ENCODE assay signal across 20 cellular contexts in the genomic region with DNA sequence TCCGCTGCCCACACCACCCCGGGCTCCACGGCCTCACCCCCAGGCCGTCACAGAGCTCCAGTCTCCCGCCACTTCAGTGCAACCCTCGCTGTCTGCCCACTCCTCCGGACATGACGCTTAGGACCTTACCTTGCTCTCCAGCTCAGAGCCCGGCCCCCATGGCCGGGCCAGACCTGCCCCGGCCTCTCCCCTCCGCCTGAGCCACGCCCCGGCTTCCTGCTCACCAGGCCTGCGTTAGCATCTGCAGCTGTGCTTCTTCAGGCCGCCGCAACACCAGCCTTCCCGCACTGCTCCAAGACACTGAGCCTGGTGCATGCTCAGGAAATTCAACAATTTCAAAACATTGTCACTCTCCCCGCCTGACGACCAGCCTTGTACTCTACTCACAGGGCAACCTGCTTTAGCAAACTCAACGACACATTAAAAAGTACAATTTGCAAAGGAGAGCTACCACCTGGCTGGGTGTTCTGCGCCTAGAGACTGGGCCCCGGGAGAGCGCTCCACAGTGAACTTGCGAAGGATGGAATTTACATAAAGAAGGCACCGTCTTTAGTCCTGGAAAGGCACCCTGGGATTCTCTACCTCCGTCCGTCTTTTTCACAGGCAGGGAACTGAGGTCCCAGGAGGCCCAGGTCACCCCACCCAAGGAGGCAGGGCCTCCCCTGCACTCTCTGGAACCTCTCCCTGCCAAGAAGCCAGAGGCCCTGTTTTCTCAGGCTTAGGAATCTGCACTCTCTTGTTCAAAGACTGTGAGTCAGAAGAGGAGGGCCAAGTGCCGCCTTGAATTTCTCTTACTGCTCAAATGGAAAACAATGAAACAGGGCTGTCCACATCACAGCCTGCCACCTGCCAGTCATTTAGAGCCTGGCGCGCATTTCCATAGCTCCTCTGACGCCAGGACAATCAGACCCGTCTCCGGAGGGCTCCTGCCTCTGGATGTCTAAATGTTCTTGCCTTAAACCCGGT.
DNase-seq lines count a peak whose midpoint lies in the region; ATAC-seq lines count a peak whose summit lies in the region.
"Had no signal": no experiment of that assay in that cellular context is flagged by ENCODE, and none has a peak within 500 bp of the region (broad histone marks: within the 10 kb centered on the region; RNA-seq: fewer than 3 reads in every experiment).

No MANE protein-coding gene starts in this region.

- peak overlapping the region; percentile 67 for H3K9ac ChIP-seq in iPS-20b (ENCODE audit: low read depth, low read length)

- ATAC-seq in HG02678 (IDR thresholded peaks at IDR 0.05; ENCODE audit: unreplicated experiment): no peak
- ATAC-seq in stimulated activated naive CD8-positive, alpha-beta T cell treated with anti-CD3 and anti-CD28 coated beads, Interleukin-15, amount 100 ng/mL, for 72 hours: no peak
- ATAC-seq: gastroesophageal sphincter, HepG2 had no signal

- H3K9me3 ChIP-seq in iPS-20b (ENCODE audit: insufficient read depth, low read depth, low read length): peaks cover 9% of the 10 kb centered on the region; the same call in 1 of the 2 replicates
- H3K9me3 ChIP-seq: colonic mucosa had no signal

- H3K36me3 ChIP-seq in iPS-20b (ENCODE audit: insufficient read depth, low read depth, low read length): peaks cover 5% of the 10 kb centered on the region
- H3K36me3 ChIP-seq: colonic mucosa had no signal

- H3K4me1 Mint-ChIP-seq in stimulated activated naive CD8-positive, alpha-beta T cell treated with anti-CD3 and anti-CD28 coated beads, Interleukin-15, amount 100 ng/mL, for 72 hours: no peaks in the 10 kb centered on the region
- H3K4me1 Mint-ChIP-seq: activated B cell treated with CpG ODN at 0.5 μM for 24 hours, CD14-positive monocyte had no signal

- no peaks in the 10 kb centered on the region for H3K27me3 ChIP-seq in iPS-20b (ENCODE audit: insufficient read depth, low read length)
- H3K27me3 ChIP-seq: colonic mucosa, gastroesophageal sphincter had no signal

- peaks cover 30% of the 10 kb centered on the region for H3K4me1 ChIP-seq in iPS-20b (ENCODE audit: insufficient read depth, low read length)
- H3K4me1 ChIP-seq: colonic mucosa, gastroesophageal sphincter had no signal

- H3K27ac ChIP-seq in iPS-20b (ENCODE audit: low read length): peak overlapping the region; percentile 53
- H3K27ac ChIP-seq: colonic mucosa, gastroesophageal sphincter had no signal

- no peak overlapping the region for H3K4me3 Mint-ChIP-seq in stimulated activated naive CD8-positive, alpha-beta T cell treated with anti-CD3 and anti-CD28 coated beads, Interleukin-15, amount 100 ng/mL, for 72 hours
- H3K4me3 Mint-ChIP-seq: activated B cell treated with CpG ODN at 0.5 μM for 24 hours; CD14-positive monocyte; stimulated activated naive CD8-positive, alpha-beta T cell treated with anti-CD3 and anti-CD28 coated beads, Interleukin-15, Interleukin-2, amounts not matched to agents 100 ng/mL and 50 ng/mL, for 24 hours had no signal

- H3K9me3 Mint-ChIP-seq in stimulated activated naive CD8-positive, alpha-beta T cell treated with anti-CD3 and anti-CD28 coated beads, Interleukin-15, amount 100 ng/mL, for 72 hours: peaks cover 7 to 24% of the 10 kb centered on the region in 2 donors

- H3K27me3 Mint-ChIP-seq in stimulated activated naive CD8-positive, alpha-beta T cell treated with anti-CD3 and anti-CD28 coated beads, Interleukin-15, amount 100 ng/mL, for 72 hours: no peaks in the 10 kb centered on the region
- H3K27me3 Mint-ChIP-seq: activated B cell treated with CpG ODN at 0.5 μM for 24 hours; stimulated activated naive CD8-positive, alpha-beta T cell treated with anti-CD3 and anti-CD28 coated beads, Interleukin-15, Interleukin-2, amounts not matched to agents 100 ng/mL and 50 ng/mL, for 24 hours had no signal

- H3K27ac Mint-ChIP-seq in stimulated activated naive CD8-positive, alpha-beta T cell treated with anti-CD3 and anti-CD28 coated beads, Interleukin-15, amount 100 ng/mL, for 72 hours: no peak overlapping the region
- H3K27ac Mint-ChIP-seq: activated B cell treated with CpG ODN at 0.5 μM for 24 hours; stimulated activated naive CD8-positive, alpha-beta T cell treated with anti-CD3 and anti-CD28 coated beads, Interleukin-15, Interleukin-2, amounts not matched to agents 100 ng/mL and 50 ng/mL, for 24 hours had no signal

- DNase-seq in NCI-H526 treated with DMSO at 0.1 percent for 48 hours (lab: John Stamatoyannopoulos, UW): peak; percentile 53
- peak; percentile 54 for DNase-seq in dedifferentiated amniotic fluid mesenchymal stem cell (ENCODE audit: extremely low spot score)
- DNase-seq in skeletal muscle cell (ENCODE audit: low read depth): peak; percentile 52
- DNase-seq in stimulated activated naive CD8-positive, alpha-beta T cell treated with anti-CD3 and anti-CD28 coated beads, Interleukin-15, amount 100 ng/mL, for 72 hours: no peak
- DNase-seq in NCI-H146 (lab: John Stamatoyannopoulos, UW): no peak
- DNase-seq in glomerular visceral epithelial cell (ENCODE audit: extremely low spot score): no peak
- DNase-seq: activated B cell treated with CpG ODN at 0.5 μM for 24 hours; activated naive CD4-positive, alpha-beta T cell treated with anti-CD3 and anti-CD28 coated beads, Interleukin-2, amount 50 U/mL, for 16 hours; colonic mucosa; DND-41; kidney glomerular epithelial cell; MV-4-11; NCI-H446; OCI-M1 had no signal

- H3K4me3 ChIP-seq in iPS-20b (ENCODE audit: low read length): peak overlapping the region; percentile 52
- H3K4me3 ChIP-seq in skeletal muscle cell (ENCODE audit: low read depth, low read length): no peak overlapping the region
- H3K4me3 ChIP-seq: colonic mucosa, gastroesophageal sphincter had no signal

Comparison
In these comparisons a context has a peak if more than half of its experiments do, and no peak if none do; other contexts are left out.
1. DNase-seq: peak in NCI-H526 treated with DMSO at 0.1 percent for 48 hours (single experiment), dedifferentiated amniotic fluid mesenchymal stem cell (single experiment) and skeletal muscle cell (single experiment); none in stimulated activated naive CD8-positive, alpha-beta T cell treated with anti-CD3 and anti-CD28 coated beads, Interleukin-15, amount 100 ng/mL, for 72 hours (0 of 2), NCI-H146 (single experiment) and glomerular visceral epithelial cell (single experiment).